In the genomic region with DNA sequence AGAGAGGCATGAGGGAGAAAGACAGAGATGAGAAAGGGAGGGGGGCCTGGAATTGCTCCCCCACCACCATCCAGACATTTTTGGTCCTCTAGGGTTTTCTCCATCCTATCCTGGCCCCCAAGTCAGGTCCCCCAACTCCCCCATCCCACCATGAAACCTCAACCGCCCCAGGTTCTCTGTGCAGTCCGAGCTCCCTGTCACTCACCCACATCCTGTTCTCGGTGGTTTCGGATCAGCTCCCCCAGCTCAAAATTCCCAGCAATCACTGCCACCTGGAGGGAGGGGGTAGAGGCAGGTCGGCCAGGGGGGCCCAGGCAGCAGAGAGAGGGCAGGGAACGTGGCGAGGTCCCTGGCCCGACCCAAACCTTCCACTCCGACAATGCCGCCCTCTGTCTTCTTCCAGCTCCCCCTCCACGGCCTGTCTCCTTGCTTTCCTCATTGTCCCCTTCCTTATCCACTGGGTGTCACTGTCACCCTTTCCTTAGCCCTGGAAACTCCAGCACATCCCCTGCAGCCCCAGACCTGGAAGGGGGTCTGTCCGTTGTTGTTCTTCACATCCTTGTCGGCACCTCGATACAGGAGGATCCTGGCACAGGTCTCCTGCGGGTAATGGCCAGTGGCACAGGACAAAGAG, we compare ENCODE assay signal across 14 cellular contexts. TPM values are rescaled to one million over a fixed set of nuclear protein-coding genes. Genes with fewer than 3 reads are reported as not detected.
A peak's percentile ranks its signal among the peaks of the same experiment; 100 is the strongest.
DNase-seq lines count a peak whose midpoint lies in the region; ATAC-seq, FAIRE-seq and TF ChIP-seq lines count a peak whose summit lies in the region.
"Had no signal": no experiment of that assay in that cellular context is flagged by ENCODE, and none has a peak within 500 bp of the region (broad histone marks: within the 10 kb centered on the region; RNA-seq: fewer than 3 reads in every experiment).

No MANE protein-coding gene starts in this region.

- no peak overlapping the region for H3K9ac ChIP-seq in HCT116 (ENCODE audit: low read length)

- no peaks in the 10 kb centered on the region for H3K79me2 ChIP-seq in HCT116 (ENCODE audit: insufficient read depth, low read length)

- no peaks in the 10 kb centered on the region for H3K4me1 Mint-ChIP-seq in glutamatergic neuron (ENCODE audit: low read depth, unreplicated experiment)
- no peaks in the 10 kb centered on the region for H3K4me1 Mint-ChIP-seq in stimulated activated memory B cell treated with anti-CD40 and anti-IgM and Interleukin-4, amounts not matched to agents 10 μg/mL and 1 μg/mL and 100 μg/mL, for 72 hours
- H3K4me1 Mint-ChIP-seq: activated CD4-positive, alpha-beta T cell treated with anti-CD3 and anti-CD28 coated beads, Interleukin-2, amount 10 ng/mL, durations not matched to agents 24 days and 14 days had no signal

- BruUV-seq in HCT116 (replicated peaks; lab: Mats Ljungman, UMichigan), result no TSS peak

- H3K27ac ChIP-seq in HCT116 (ENCODE audit: low read depth, low read length) (no peak overlapping the region), Peyer's patch (no peak overlapping the region)

- TF ChIP-seq POLR2A in HCT116 (IDR thresholded peaks at IDR 0.05; ENCODE audit: borderline replicate concordance, extremely low read depth, insufficient read depth, insufficient read length) (no peak), Peyer's patch (IDR thresholded peaks at IDR 0.05) (no peak)

- intact Hi-C loops in HCT116 (cut with micrococcal nuclease), result loop anchor here (1.0 to 10.0 kb wide), 3 partner anchors 218 to 393 kb away; partner anchors contain the start of gene NAPSA

- no peak overlapping the region for H2AFZ ChIP-seq in HCT116 (ENCODE audit: low read depth, low read length, poor library complexity, severe bottlenecking)

- peaks cover 20% of the 10 kb centered on the region for H3K27me3 Mint-ChIP-seq in glutamatergic neuron (ENCODE audit: unreplicated experiment)
- peaks cover 63% of the 10 kb centered on the region for H3K27me3 Mint-ChIP-seq in stimulated activated memory B cell treated with anti-CD40 and anti-IgM and Interleukin-4, amounts not matched to agents 10 μg/mL and 1 μg/mL and 100 μg/mL, for 72 hours

- H3K9me3 ChIP-seq in BE2C (no peaks in the 10 kb centered on the region), HCT116 (ENCODE audit: control insufficient read depth in 1 of 2, insufficient read depth in 1 of 2, low read depth in 1 of 2, low read length in 2 of 2) (no peaks in the 10 kb centered on the region), Peyer's patch (no peaks in the 10 kb centered on the region)

- TF ChIP-seq CTCF in BE2C (IDR thresholded peaks at IDR 0.05; ENCODE audit: low read depth, low read length), result peak; percentile 71
- TF ChIP-seq CTCF in HCT116 (IDR thresholded peaks at IDR 0.05 in 2 of 3, conservative IDR thresholded peaks at IDR 0.05 in 1 of 3; ENCODE audit: borderline replicate concordance in 1 of 3, insufficient read depth in 1 of 3, low read depth in 2 of 3, low read length in 2 of 3), result peak; percentile 60 to 94 (median 69); a peak in 5 of 6 replicates
- peak; percentile 14 for TF ChIP-seq CTCF in glutamatergic neuron (IDR thresholded peaks at IDR 0.05; ENCODE audit: partially characterized antibody, unreplicated experiment)
- TF ChIP-seq CTCF in Peyer's patch (IDR thresholded peaks at IDR 0.05), result no peak

- no peak for FAIRE-seq in GM19239 (lab: Jason Lieb, UNC)
- FAIRE-seq: endometrium had no signal

- RAD21 ChIA-PET in HCT116 (lab: Charles Lee; ENCODE audit: low non-redundant PET in 1 of 2, low total read pairs in 2 of 2, uncharacterized antibody in 2 of 2, unreplicated experiment in 2 of 2), result interaction anchor here (0.6 to 1.2 kb wide), 7 partner anchors 20 to 479 kb away, joined by 3 to 9 read pairs (median 3); no protein-coding TSS in a partner anchor

- H3K4me3 ChIP-seq in BE2C (ENCODE audit: low read depth, low read length), result peak overlapping the region; percentile 40
- no peak overlapping the region for H3K4me3 ChIP-seq in HCT116 (replicated peaks in 1 of 2; ENCODE audit: low read depth in 1 of 2, low read length in 2 of 2)
- no peak overlapping the region for H3K4me3 ChIP-seq in Peyer's patch

- H3K4me2 ChIP-seq in HCT116 (ENCODE audit: low read length), result peak overlapping the region; percentile 33; the same call in 1 of the 2 replicates

- peak; percentile 90 for TF ChIP-seq RAD21 in HCT116 (IDR thresholded peaks at IDR 0.05; ENCODE audit: low read depth)

- ATAC-seq in HCT116, result peak; percentile 78
- no peak for ATAC-seq in stimulated activated memory B cell treated with anti-CD40 and anti-IgM and Interleukin-4, amounts not matched to agents 10 μg/mL and 1 μg/mL and 100 μg/mL, for 72 hours

- H4K20me1 ChIP-seq in HCT116 (ENCODE audit: insufficient read depth), result no peaks in the 10 kb centered on the region

- POLR2A ChIA-PET in HCT116 (lab: Charles Lee), result interaction anchor here (0.8 kb wide), 1 partner anchor 217 kb away, joined by 3 read pairs; no protein-coding TSS in a partner anchor

- H3K9me2 ChIP-seq in HCT116 (ENCODE audit: insufficient read depth), result no peaks in the 10 kb centered on the region

- H3K4me3 Mint-ChIP-seq in glutamatergic neuron (ENCODE audit: unreplicated experiment), result no peak overlapping the region
- H3K4me3 Mint-ChIP-seq in stimulated activated memory B cell treated with anti-CD40 and anti-IgM and Interleukin-4, amounts not matched to agents 10 μg/mL and 1 μg/mL and 100 μg/mL, for 72 hours, result no peak overlapping the region
- H3K4me3 Mint-ChIP-seq: activated CD4-positive, alpha-beta T cell treated with anti-CD3 and anti-CD28 coated beads, Interleukin-2, amount 10 ng/mL, durations not matched to agents 24 days and 14 days; activated naive CD8-positive, alpha-beta T cell had no signal

- H3K27ac Mint-ChIP-seq in glutamatergic neuron (ENCODE audit: unreplicated experiment), result no peak overlapping the region
- H3K27ac Mint-ChIP-seq in stimulated activated memory B cell treated with anti-CD40 and anti-IgM and Interleukin-4, amounts not matched to agents 10 μg/mL and 1 μg/mL and 100 μg/mL, for 72 hours, result no peak overlapping the region
- H3K27ac Mint-ChIP-seq: activated CD4-positive, alpha-beta T cell treated with anti-CD3 and anti-CD28 coated beads, Interleukin-2, amount 10 ng/mL, durations not matched to agents 24 days and 14 days; activated naive CD8-positive, alpha-beta T cell had no signal

- no peaks in the 10 kb centered on the region for H3K9me3 Mint-ChIP-seq in glutamatergic neuron (ENCODE audit: unreplicated experiment)
- H3K9me3 Mint-ChIP-seq in stimulated activated memory B cell treated with anti-CD40 and anti-IgM and Interleukin-4, amounts not matched to agents 10 μg/mL and 1 μg/mL and 100 μg/mL, for 72 hours, result peaks cover 12% of the 10 kb centered on the region
- H3K9me3 Mint-ChIP-seq: activated CD4-positive, alpha-beta T cell treated with anti-CD3 and anti-CD28 coated beads, Interleukin-2, amount 10 ng/mL, durations not matched to agents 24 days and 14 days had no signal

- CTCF ChIA-PET in HCT116 (lab: Charles Lee), result interaction anchor here (0.6 to 5.0 kb wide), 16 partner anchors 13 to 393 kb away, joined by 3 to 46 read pairs (median 6); partner anchors contain the start of gene KLK8

- DNase-seq in BE2C, result peak; percentile 68
- peak; percentile 26 for DNase-seq in HCT116 (ENCODE audit: low read depth, low spot score)
- DNase-seq in RKO (ENCODE audit: low spot score), result peak; percentile 84
- peak; percentile 48 for DNase-seq in glutamatergic neuron
- no peak for DNase-seq in SIG-M5 (lab: John Stamatoyannopoulos, UW)
- no peak for DNase-seq in GM19239 (ENCODE audit: insufficient read length, low spot score)
- no peak for DNase-seq in Peyer's patch
- DNase-seq: activated CD4-positive, alpha-beta T cell treated with anti-CD3 and anti-CD28 coated beads, Interleukin-2, amount 10 ng/mL, durations not matched to agents 24 days and 14 days; stimulated activated CD4-positive, alpha-beta T cell treated with anti-CD3 and anti-CD28 coated beads, Interleukin-2, amount 100 ng/mL, for 48 hours; substantia nigra had no signal

- H3K4me1 ChIP-seq in BE2C, result peaks cover 5% of the 10 kb centered on the region; the same call in 1 of the 2 replicates
- H3K4me1 ChIP-seq in HCT116 (ENCODE audit: control insufficient read depth in 1 of 2, insufficient read depth in 2 of 2, low read length in 2 of 2), result 0 out of 4 replicates have a peak, but pooled peaks cover 0 to 2% of the 10 kb centered on the region in 2 experiments
- no peaks in the 10 kb centered on the region for H3K4me1 ChIP-seq in Peyer's patch

- H3K36me3 ChIP-seq in BE2C, result no peaks in the 10 kb centered on the region
- H3K36me3 ChIP-seq in HCT116 (ENCODE audit: control insufficient read depth in 1 of 2, insufficient read depth in 2 of 2, low read length in 2 of 2), result no peaks in the 10 kb centered on the region
- no peaks in the 10 kb centered on the region for H3K36me3 ChIP-seq in Peyer's patch

- no peaks in the 10 kb centered on the region for H3K36me3 Mint-ChIP-seq in glutamatergic neuron (ENCODE audit: unreplicated experiment)
- no peaks in the 10 kb centered on the region for H3K36me3 Mint-ChIP-seq in stimulated activated memory B cell treated with anti-CD40 and anti-IgM and Interleukin-4, amounts not matched to agents 10 μg/mL and 1 μg/mL and 100 μg/mL, for 72 hours
- H3K36me3 Mint-ChIP-seq: activated naive CD8-positive, alpha-beta T cell had no signal

- H3K27me3 ChIP-seq in BE2C (peaks cover 31% of the 10 kb centered on the region), HCT116 (ENCODE audit: insufficient read depth, low read length) (peaks cover 14% of the 10 kb centered on the region; the same call in 1 of the 2 replicates), Peyer's patch (no peaks in the 10 kb centered on the region)

TF ChIP-seq in HCT116, 20 proteins besides CTCF, POLR2A, EP300 and RAD21 (continues in another document):
- TF ChIP-seq SRF (IDR thresholded peaks at IDR 0.05; ENCODE audit: low read depth) (no peak), EZH2 (IDR thresholded peaks at IDR 0.05) (no peak), CBX3 (IDR thresholded peaks at IDR 0.05; ENCODE audit: low read depth) (no peak), EGR1 (IDR thresholded peaks at IDR 0.05; ENCODE audit: low read depth) (no peak)

RNA-seq across cellular contexts. Expression of gene SHANK1, which starts 15.6 kb away (rescaled TPM):
- polyA plus RNA-seq in BE2C (2012; ENCODE audit: insufficient read depth, insufficient read length, low read depth), result 39.6 TPM
- total RNA-seq in HCT116 (2021; ENCODE audit: unreplicated experiment) (3.0 TPM), glutamatergic neuron (ENCODE audit: unreplicated experiment) (19.0 TPM), Peyer's patch (1 to 10 TPM in 1 of 4 donors, under 1 TPM in 1, not detected in 2; 0.83 to 1.3 TPM)
- polyA plus RNA-seq in HCT116 (2012), result 0.70 and 2.0 TPM in 2 replicates
- total RNA-seq: activated CD4-positive, alpha-beta T cell treated with anti-CD3 and anti-CD28 coated beads, Interleukin-2, amount 10 ng/mL, durations not matched to agents 24 days and 14 days had no signal

RNA-seq across cellular contexts. Expression of gene CLEC11A, which starts 19.1 kb away (rescaled TPM):
- 19.9 TPM for polyA plus RNA-seq in BE2C (2012; ENCODE audit: insufficient read depth, insufficient read length, low read depth)
- total RNA-seq in HCT116 (2021; ENCODE audit: unreplicated experiment) (7.1 TPM), glutamatergic neuron (ENCODE audit: unreplicated experiment) (4.0 TPM), Peyer's patch (1 to 10 TPM in 3 of 4 donors, not detected in 1; 3.3 to 4.6 (median 4.0) TPM)
- polyA plus RNA-seq in HCT116 (2012), result 8.3 and 10.0 TPM in 2 replicates

RNA-seq across cellular contexts. Expression of gene C19orf81, which starts 54.8 kb away (rescaled TPM):
- polyA plus RNA-seq in BE2C (2012; ENCODE audit: insufficient read depth, insufficient read length, low read depth), result 7.1 TPM
- 14.5 TPM for total RNA-seq in HCT116 (2021; ENCODE audit: unreplicated experiment)
- 12.4 and 14.8 TPM in 2 replicates for polyA plus RNA-seq in HCT116 (2012)
- 10.4 TPM for total RNA-seq in glutamatergic neuron (ENCODE audit: unreplicated experiment)
- not detected for total RNA-seq in Peyer's patch
- total RNA-seq: osteocyte had no signal

Comparison
In these comparisons a context has a peak if more than half of its experiments do, and no peak if none do; other contexts are left out.
1. DNase-seq: peak in BE2C (single experiment), HCT116 (single experiment), RKO (single experiment) and glutamatergic neuron (single experiment); none in SIG-M5 (single experiment), GM19239 (single experiment) and Peyer's patch (0 of 3).
2. CTCF ChIP-seq: peak in BE2C (single experiment), HCT116 (3 of 3) and glutamatergic neuron (single experiment); none in Peyer's patch (0 of 6).